Comparison of ENCODE assay signal across 1 cellular context in genomic region chr5:68215208-68215887, GRCh38.
A peak's percentile ranks its signal among the peaks of the same experiment; 100 is the strongest.
TF ChIP-seq lines count a peak whose summit lies in the region.

TSS of gene PIK3R1 (plus strand) at chr5:68215756. CDS start at chr5:68226676, 10,920 bp downstream.

TF ChIP-seq in HepG2, 621 proteins besides CTCF, POLR2A, EP300 and RAD21 (continued from another document and continues in another):
- TF ChIP-seq XRCC5 (optimal IDR thresholded peaks at IDR 0.05; ENCODE audit: low read length) (peak; percentile 80), ZNF678 (CRISPR knock-in tag; IDR thresholded peaks at IDR 0.05) (0 out of 2 replicates have a peak, but pooled peaks have one; percentile 12), ZNF891 (CRISPR knock-in tag; IDR thresholded peaks at IDR 0.05) (peak; percentile 35; the same call in 1 of the 2 replicates), GATAD1 (CRISPR knock-in tag; IDR thresholded peaks at IDR 0.05) (0 out of 2 replicates have a peak, but pooled peaks have one; percentile 22), AHR (CRISPR knock-in tag; IDR thresholded peaks at IDR 0.05) (peak; percentile 31; the same call in 1 of the 2 replicates), HES4 (CRISPR knock-in tag; IDR thresholded peaks at IDR 0.05; ENCODE audit: borderline replicate concordance) (no peak), NCOR1 (IDR thresholded peaks at IDR 0.05; ENCODE audit: borderline replicate concordance, low read length) (no peak; the same call in 1 of the 2 replicates), BRCA1 (CRISPR knock-in tag; IDR thresholded peaks at IDR 0.05) (0 out of 2 replicates have a peak, but pooled peaks have one; percentile 38), KLF12 (CRISPR knock-in tag; IDR thresholded peaks at IDR 0.05; ENCODE audit: borderline replicate concordance) (peak; percentile 83; the same call in 1 of the 2 replicates), DMAP1 (CRISPR knock-in tag; IDR thresholded peaks at IDR 0.05) (peak; percentile 32; the same call in 1 of the 2 replicates), ZNF138 (CRISPR knock-in tag; IDR thresholded peaks at IDR 0.05; ENCODE audit: low read depth) (peak; percentile 28; the same call in 1 of the 2 replicates), MXD1 (CRISPR knock-in tag; IDR thresholded peaks at IDR 0.05) (peak; percentile 22; the same call in 1 of the 2 replicates), ZNF350 (CRISPR knock-in tag; IDR thresholded peaks at IDR 0.05; ENCODE audit: borderline replicate concordance, low read depth) (peak; percentile 48; the same call in 1 of the 2 replicates), TERF1 (CRISPR knock-in tag; IDR thresholded peaks at IDR 0.05) (no peak), ZBTB7B (CRISPR knock-in tag; IDR thresholded peaks at IDR 0.05) (peak; percentile 64; the same call in 1 of the 2 replicates), FOXC1 (CRISPR knock-in tag; IDR thresholded peaks at IDR 0.05; ENCODE audit: borderline replicate concordance) (peak; percentile 13; the same call in 1 of the 2 replicates), ERF (CRISPR knock-in tag; IDR thresholded peaks at IDR 0.05) (peak; percentile 65; the same call in 1 of the 2 replicates), ZGPAT (CRISPR knock-in tag; IDR thresholded peaks at IDR 0.05) (peak; percentile 68; the same call in 1 of the 2 replicates), ZNF224 (CRISPR knock-in tag; IDR thresholded peaks at IDR 0.05) (peak; percentile 59; the same call in 1 of the 2 replicates), ZNF274 (CRISPR knock-in tag; IDR thresholded peaks at IDR 0.05) (peak; percentile 55; the same call in 1 of the 2 replicates), ELF1 (CRISPR knock-in tag; IDR thresholded peaks at IDR 0.05) (0 out of 2 replicates have a peak, but pooled peaks have one; percentile 26), AGO1 (IDR thresholded peaks at IDR 0.05; ENCODE audit: low read depth, low read length, poor library complexity, severe bottlenecking) (peak; percentile 1), HDAC1 (CRISPR knock-in tag; IDR thresholded peaks at IDR 0.05) (peak; percentile 85; the same call in 1 of the 2 replicates), ZNF629 (CRISPR knock-in tag; conservative IDR thresholded peaks at IDR 0.05) (0 out of 2 replicates have a peak, but pooled peaks have one; percentile 7), ZNF430 (CRISPR knock-in tag; IDR thresholded peaks at IDR 0.05) (peak; percentile 48; the same call in 1 of the 2 replicates), TP53 (CRISPR knock-in tag; conservative IDR thresholded peaks at IDR 0.05) (0 out of 2 replicates have a peak, but pooled peaks have one; percentile 42), IRX3 (CRISPR knock-in tag; IDR thresholded peaks at IDR 0.05; ENCODE audit: borderline replicate concordance, low read depth) (peak; percentile 75; the same call in 1 of the 2 replicates), ZBTB34 (CRISPR knock-in tag; IDR thresholded peaks at IDR 0.05) (no peak), MTA1 (CRISPR knock-in tag; IDR thresholded peaks at IDR 0.05; ENCODE audit: borderline replicate concordance) (peak; percentile 89), HNRNPL (IDR thresholded peaks at IDR 0.05; ENCODE audit: low read depth, low read length) (peak; percentile 55; the same call in 1 of the 2 replicates), MIER3 (CRISPR knock-in tag; IDR thresholded peaks at IDR 0.05; ENCODE audit: borderline replicate concordance) (no peak), ZNF501 (CRISPR knock-in tag; IDR thresholded peaks at IDR 0.05) (peak; percentile 80), ZNF329 (CRISPR knock-in tag; IDR thresholded peaks at IDR 0.05; ENCODE audit: low read depth) (peak; percentile 38; the same call in 1 of the 2 replicates), ZNF331 (CRISPR knock-in tag; IDR thresholded peaks at IDR 0.05) (peak; percentile 32; the same call in 1 of the 2 replicates), KAT7 (CRISPR knock-in tag; IDR thresholded peaks at IDR 0.05; ENCODE audit: borderline replicate concordance) (peak; percentile 10; the same call in 1 of the 2 replicates), TCF12 (IDR thresholded peaks at IDR 0.05) (no peak), TCF12 (CRISPR knock-in tag; IDR thresholded peaks at IDR 0.05) (0 out of 2 replicates have a peak, but pooled peaks have one; percentile 9), SMARCC2 (IDR thresholded peaks at IDR 0.05) (no peak), ZNF768 (CRISPR knock-in tag; IDR thresholded peaks at IDR 0.05) (0 out of 2 replicates have a peak, but pooled peaks have one; percentile 23), ZFP82 (CRISPR knock-in tag; IDR thresholded peaks at IDR 0.05; ENCODE audit: borderline replicate concordance) (no peak; the same call in 1 of the 2 replicates), FOXP1 (IDR thresholded peaks at IDR 0.05) (no peak), FOXP1 (CRISPR knock-in tag; IDR thresholded peaks at IDR 0.05) (no peak), SNRNP70 (IDR thresholded peaks at IDR 0.05; ENCODE audit: low read depth, low read length) (no peak), HNF4G (IDR thresholded peaks at IDR 0.05; ENCODE audit: borderline replicate concordance, low read depth, low read length) (no peak), HNF4G (CRISPR knock-in tag; IDR thresholded peaks at IDR 0.05; ENCODE audit: borderline replicate concordance, low read depth) (peak; percentile 35; the same call in 1 of the 2 replicates), KDM4B (CRISPR knock-in tag; IDR thresholded peaks at IDR 0.05) (0 out of 2 replicates have a peak, but pooled peaks have one; percentile 36), POGZ (CRISPR knock-in tag; IDR thresholded peaks at IDR 0.05) (peak; percentile 61; the same call in 1 of the 2 replicates), MTF2 (CRISPR knock-in tag; IDR thresholded peaks at IDR 0.05; ENCODE audit: borderline replicate concordance) (0 out of 2 replicates have a peak, but pooled peaks have one; percentile 42), ZNF136 (CRISPR knock-in tag; IDR thresholded peaks at IDR 0.05; ENCODE audit: low read depth) (0 out of 2 replicates have a peak, but pooled peaks have one; percentile 41), HOXA3 (CRISPR knock-in tag; IDR thresholded peaks at IDR 0.05) (peak; percentile 67), BCL6 (CRISPR knock-in tag; IDR thresholded peaks at IDR 0.05) (peak; percentile 45; the same call in 1 of the 2 replicates), HIVEP1 (CRISPR knock-in tag; IDR thresholded peaks at IDR 0.05) (peak; percentile 46; the same call in 1 of the 2 replicates)
- TF ChIP-seq, protein P1, sequence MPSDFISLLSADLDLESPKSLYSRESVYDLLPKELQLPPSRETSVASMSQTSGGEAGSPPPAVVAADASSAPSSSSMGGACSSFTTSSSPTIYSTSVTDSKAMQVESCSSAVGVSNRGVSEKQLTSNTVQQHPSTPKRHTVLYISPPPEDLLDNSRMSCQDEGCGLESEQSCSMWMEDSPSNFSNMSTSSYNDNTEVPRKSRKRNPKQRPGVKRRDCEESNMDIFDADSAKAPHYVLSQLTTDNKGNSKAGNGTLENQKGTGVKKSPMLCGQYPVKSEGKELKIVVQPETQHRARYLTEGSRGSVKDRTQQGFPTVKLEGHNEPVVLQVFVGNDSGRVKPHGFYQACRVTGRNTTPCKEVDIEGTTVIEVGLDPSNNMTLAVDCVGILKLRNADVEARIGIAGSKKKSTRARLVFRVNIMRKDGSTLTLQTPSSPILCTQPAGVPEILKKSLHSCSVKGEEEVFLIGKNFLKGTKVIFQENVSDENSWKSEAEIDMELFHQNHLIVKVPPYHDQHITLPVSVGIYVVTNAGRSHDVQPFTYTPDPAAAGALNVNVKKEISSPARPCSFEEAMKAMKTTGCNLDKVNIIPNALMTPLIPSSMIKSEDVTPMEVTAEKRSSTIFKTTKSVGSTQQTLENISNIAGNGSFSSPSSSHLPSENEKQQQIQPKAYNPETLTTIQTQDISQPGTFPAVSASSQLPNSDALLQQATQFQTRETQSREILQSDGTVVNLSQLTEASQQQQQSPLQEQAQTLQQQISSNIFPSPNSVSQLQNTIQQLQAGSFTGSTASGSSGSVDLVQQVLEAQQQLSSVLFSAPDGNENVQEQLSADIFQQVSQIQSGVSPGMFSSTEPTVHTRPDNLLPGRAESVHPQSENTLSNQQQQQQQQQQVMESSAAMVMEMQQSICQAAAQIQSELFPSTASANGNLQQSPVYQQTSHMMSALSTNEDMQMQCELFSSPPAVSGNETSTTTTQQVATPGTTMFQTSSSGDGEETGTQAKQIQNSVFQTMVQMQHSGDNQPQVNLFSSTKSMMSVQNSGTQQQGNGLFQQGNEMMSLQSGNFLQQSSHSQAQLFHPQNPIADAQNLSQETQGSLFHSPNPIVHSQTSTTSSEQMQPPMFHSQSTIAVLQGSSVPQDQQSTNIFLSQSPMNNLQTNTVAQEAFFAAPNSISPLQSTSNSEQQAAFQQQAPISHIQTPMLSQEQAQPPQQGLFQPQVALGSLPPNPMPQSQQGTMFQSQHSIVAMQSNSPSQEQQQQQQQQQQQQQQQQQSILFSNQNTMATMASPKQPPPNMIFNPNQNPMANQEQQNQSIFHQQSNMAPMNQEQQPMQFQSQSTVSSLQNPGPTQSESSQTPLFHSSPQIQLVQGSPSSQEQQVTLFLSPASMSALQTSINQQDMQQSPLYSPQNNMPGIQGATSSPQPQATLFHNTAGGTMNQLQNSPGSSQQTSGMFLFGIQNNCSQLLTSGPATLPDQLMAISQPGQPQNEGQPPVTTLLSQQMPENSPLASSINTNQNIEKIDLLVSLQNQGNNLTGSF (CRISPR knock-in tag; IDR thresholded peaks at IDR 0.05) = peak; percentile 33; the same call in 1 of the 2 replicates
- TF ChIP-seq, protein P2, sequence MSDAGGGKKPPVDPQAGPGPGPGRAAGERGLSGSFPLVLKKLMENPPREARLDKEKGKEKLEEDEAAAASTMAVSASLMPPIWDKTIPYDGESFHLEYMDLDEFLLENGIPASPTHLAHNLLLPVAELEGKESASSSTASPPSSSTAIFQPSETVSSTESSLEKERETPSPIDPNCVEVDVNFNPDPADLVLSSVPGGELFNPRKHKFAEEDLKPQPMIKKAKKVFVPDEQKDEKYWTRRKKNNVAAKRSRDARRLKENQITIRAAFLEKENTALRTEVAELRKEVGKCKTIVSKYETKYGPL (CRISPR knock-in tag; IDR thresholded peaks at IDR 0.05) = peak; percentile 35; the same call in 1 of the 2 replicates
- TF ChIP-seq, protein P3, sequence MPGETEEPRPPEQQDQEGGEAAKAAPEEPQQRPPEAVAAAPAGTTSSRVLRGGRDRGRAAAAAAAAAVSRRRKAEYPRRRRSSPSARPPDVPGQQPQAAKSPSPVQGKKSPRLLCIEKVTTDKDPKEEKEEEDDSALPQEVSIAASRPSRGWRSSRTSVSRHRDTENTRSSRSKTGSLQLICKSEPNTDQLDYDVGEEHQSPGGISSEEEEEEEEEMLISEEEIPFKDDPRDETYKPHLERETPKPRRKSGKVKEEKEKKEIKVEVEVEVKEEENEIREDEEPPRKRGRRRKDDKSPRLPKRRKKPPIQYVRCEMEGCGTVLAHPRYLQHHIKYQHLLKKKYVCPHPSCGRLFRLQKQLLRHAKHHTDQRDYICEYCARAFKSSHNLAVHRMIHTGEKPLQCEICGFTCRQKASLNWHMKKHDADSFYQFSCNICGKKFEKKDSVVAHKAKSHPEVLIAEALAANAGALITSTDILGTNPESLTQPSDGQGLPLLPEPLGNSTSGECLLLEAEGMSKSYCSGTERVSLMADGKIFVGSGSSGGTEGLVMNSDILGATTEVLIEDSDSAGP (CRISPR knock-in tag; IDR thresholded peaks at IDR 0.05; ENCODE audit: borderline replicate concordance) = no peak; the same call in 1 of the 2 replicates
- TF ChIP-seq, protein P4, sequence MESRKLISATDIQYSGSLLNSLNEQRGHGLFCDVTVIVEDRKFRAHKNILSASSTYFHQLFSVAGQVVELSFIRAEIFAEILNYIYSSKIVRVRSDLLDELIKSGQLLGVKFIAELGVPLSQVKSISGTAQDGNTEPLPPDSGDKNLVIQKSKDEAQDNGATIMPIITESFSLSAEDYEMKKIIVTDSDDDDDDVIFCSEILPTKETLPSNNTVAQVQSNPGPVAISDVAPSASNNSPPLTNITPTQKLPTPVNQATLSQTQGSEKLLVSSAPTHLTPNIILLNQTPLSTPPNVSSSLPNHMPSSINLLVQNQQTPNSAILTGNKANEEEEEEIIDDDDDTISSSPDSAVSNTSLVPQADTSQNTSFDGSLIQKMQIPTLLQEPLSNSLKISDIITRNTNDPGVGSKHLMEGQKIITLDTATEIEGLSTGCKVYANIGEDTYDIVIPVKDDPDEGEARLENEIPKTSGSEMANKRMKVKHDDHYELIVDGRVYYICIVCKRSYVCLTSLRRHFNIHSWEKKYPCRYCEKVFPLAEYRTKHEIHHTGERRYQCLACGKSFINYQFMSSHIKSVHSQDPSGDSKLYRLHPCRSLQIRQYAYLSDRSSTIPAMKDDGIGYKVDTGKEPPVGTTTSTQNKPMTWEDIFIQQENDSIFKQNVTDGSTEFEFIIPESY (CRISPR knock-in tag; IDR thresholded peaks at IDR 0.05) = no peak
